In genomic region chr6:4407710-4408109, GRCh38 we compare ENCODE assay signal across 8 cellular contexts.
DNase-seq lines count a peak whose midpoint lies in the region; ATAC-seq and TF ChIP-seq lines count a peak whose summit lies in the region.
"Not testable (repeated sequence)": the region's sequence is repeated elsewhere in the genome, so short reads cannot be mapped to it uniquely, and the experiment has no call there.

No MANE protein-coding gene starts in this region.

- not testable (repeated sequence) for TF ChIP-seq CTCF in NB4 (IDR thresholded peaks at IDR 0.05; ENCODE audit: low read depth, low read length); WTC11 (IDR thresholded peaks at IDR 0.05)

- not testable (repeated sequence) for H3K36me3 ChIP-seq in BLaER1

- POLR2A ChIA-PET in WTC11 (lab: Charles Lee) = not testable (repeated sequence)

- H3K4me1 Mint-ChIP-seq in WTC11 = peaks cover 27% of the 10 kb centered on the region

- not testable (repeated sequence) for TF ChIP-seq POLR2A in NB4 (IDR thresholded peaks at IDR 0.05; ENCODE audit: extremely low read depth, insufficient read length)

- peak overlapping the region; percentile 11; the same call in 1 of the 2 replicates for H3K4me2 ChIP-seq in BLaER1

- DNase-seq in NB4 (ENCODE audit: low read depth) = peak; percentile 82
- not testable (repeated sequence) for DNase-seq in WTC11 (ENCODE audit: low spot score)

- CTCF ChIA-PET in WTC11 (lab: Charles Lee) = interaction anchor here (1.0 kb wide), 1 partner anchor 12 kb away, joined by 3 read pairs; no protein-coding TSS in a partner anchor

- not testable (repeated sequence) for H3K4me3 ChIP-seq in BLaER1; NB4 (ENCODE audit: low read depth, low read length)

- peaks cover 21% of the 10 kb centered on the region for H3K27me3 Mint-ChIP-seq in WTC11 (ENCODE audit: low read depth)

- peaks cover 34% of the 10 kb centered on the region for H3K9me3 Mint-ChIP-seq in WTC11

- H3K27ac ChIP-seq in BLaER1 = not testable (repeated sequence)

- peaks cover 19% of the 10 kb centered on the region for H3K9me3 ChIP-seq in BLaER1

- peak overlapping the region; percentile 9; the same call in 1 of the 2 replicates for H3K27ac Mint-ChIP-seq in WTC11

- not testable (repeated sequence) for H3K27me3 ChIP-seq in BLaER1

- not testable (repeated sequence) for H3K9ac ChIP-seq in BLaER1

- H4K20me1 ChIP-seq in BLaER1 = not testable (repeated sequence)

- H3K4me3 Mint-ChIP-seq in WTC11 = not testable (repeated sequence)

- ATAC-seq in GM18858 (IDR thresholded peaks at IDR 0.05; ENCODE audit: unreplicated experiment) (peak; percentile 100), GM19455 (IDR thresholded peaks at IDR 0.05; ENCODE audit: unreplicated experiment) (peak; percentile 87), GM21825 (IDR thresholded peaks at IDR 0.05; ENCODE audit: unreplicated experiment) (peak; percentile 99), HG03039 (IDR thresholded peaks at IDR 0.05; ENCODE audit: unreplicated experiment) (peak; percentile 74), HG03457 (IDR thresholded peaks at IDR 0.05; ENCODE audit: unreplicated experiment) (peak; percentile 97)
- ATAC-seq in WTC11 = not testable (repeated sequence)

- peaks cover 27% of the 10 kb centered on the region for H3K36me3 Mint-ChIP-seq in WTC11

- H3K4me1 ChIP-seq in BLaER1 = peaks cover 12% of the 10 kb centered on the region; the same call in 1 of the 2 replicates
